In genomic region chr16:81553080-81553813, GRCh38 we compare ENCODE assay signal across 11 cellular contexts.
DNase-seq lines count a peak whose midpoint lies in the region; ATAC-seq, FAIRE-seq and TF ChIP-seq lines count a peak whose summit lies in the region.
"Had no signal": no experiment of that assay in that cellular context is flagged by ENCODE, and none has a peak within 500 bp of the region (broad histone marks: within the 10 kb centered on the region; RNA-seq: fewer than 3 reads in every experiment).

No MANE protein-coding gene starts in this region.

- no peak for TF ChIP-seq POLR2A in K562 (conservative IDR thresholded peaks at IDR 0.05)

- peaks cover 9% of the 10 kb centered on the region for H3K9me1 ChIP-seq in K562 (ENCODE audit: control insufficient read depth, insufficient read depth, low read length)

- H3K9ac ChIP-seq in K562 (ENCODE audit: insufficient read depth in 1 of 2, low read depth in 2 of 2, low read length in 2 of 2) = peak overlapping the region in 1 of 2 experiments; percentile 3; a peak in 1 of 4 replicates

- ATAC-seq in K562 = no peak
- no peak for ATAC-seq in psoas muscle
- ATAC-seq: stimulated activated memory B cell treated with anti-CD40 and anti-IgM and Interleukin-4, amounts not matched to agents 10 μg/mL and 1 μg/mL and 100 μg/mL, for 72 hours had no signal

- H3K27me3 ChIP-seq in K562 (ENCODE audit: control insufficient read depth in 2 of 2, insufficient read depth in 2 of 2, low read length in 2 of 2) = no peaks in the 10 kb centered on the region
- no peaks in the 10 kb centered on the region for H3K27me3 ChIP-seq in psoas muscle (ENCODE audit: insufficient read depth in 3 of 3, low read length in 2 of 3)

- no peak overlapping the region for H3K27ac ChIP-seq in K562 (ENCODE audit: extremely low read depth, low read depth, low read length)
- H3K27ac ChIP-seq in psoas muscle = peak overlapping the region; percentile 9

- H3K79me2 ChIP-seq in K562 (ENCODE audit: control insufficient read depth, insufficient read depth, low read length) = peaks cover 85% of the 10 kb centered on the region

- WGBS in K562 (ENCODE audit: insufficient coverage, low coverage, missing lambda C conversion rate) = 85% methylated on average over 22 of the region's 22 CpGs
- WGBS in psoas muscle, 3 donors = 42 to 51% (median 48%) methylated on average over 22 of the region's 22 CpGs

- H3K9me3 Mint-ChIP-seq in CD14-positive monocyte = no peaks in the 10 kb centered on the region
- H3K9me3 Mint-ChIP-seq: stimulated activated memory B cell treated with anti-CD40 and anti-IgM and Interleukin-4, amounts not matched to agents 10 μg/mL and 1 μg/mL and 100 μg/mL, for 72 hours had no signal

- H3K4me3 Mint-ChIP-seq in CD14-positive monocyte = no peak overlapping the region
- H3K4me3 Mint-ChIP-seq: stimulated activated memory B cell treated with anti-CD40 and anti-IgM and Interleukin-4, amounts not matched to agents 10 μg/mL and 1 μg/mL and 100 μg/mL, for 72 hours had no signal

- TF ChIP-seq EP300 in K562 (IDR thresholded peaks at IDR 0.05; ENCODE audit: low read length) = no peak

- DNase-seq in CD14-positive monocyte (ENCODE audit: low spot score) = no peak
- DNase-seq in K562 (ENCODE audit: extremely low read depth in 1 of 4, low spot score in 3 of 4) = no peak
- peak; percentile 66 for DNase-seq in hepatic stellate cell (ENCODE audit: low spot score)
- no peak for DNase-seq in psoas muscle
- no peak for DNase-seq in GM10248 (ENCODE audit: extremely low spot score)
- DNase-seq in NAMALWA (ENCODE audit: low spot score) = no peak
- DNase-seq in GM19239 (ENCODE audit: insufficient read length, low spot score) = no peak
- DNase-seq in NCI-H748 treated with DMSO at 0.1 percent for 48 hours (lab: John Stamatoyannopoulos, UW) = no peak
- DNase-seq: NCI-H524 treated with DMSO at 0.1 percent for 48 hours had no signal

- H3K27me3 Mint-ChIP-seq in CD14-positive monocyte (ENCODE audit: low read depth in 3 of 3) = no peaks in the 10 kb centered on the region
- H3K27me3 Mint-ChIP-seq: stimulated activated memory B cell treated with anti-CD40 and anti-IgM and Interleukin-4, amounts not matched to agents 10 μg/mL and 1 μg/mL and 100 μg/mL, for 72 hours had no signal

- no peak overlapping the region for H3K4me2 ChIP-seq in K562 (ENCODE audit: insufficient read depth, low read length)

- intact Hi-C loops in CD14-positive monocyte (cut with micrococcal nuclease) = no loop called here
- intact Hi-C loops in K562 (cut with micrococcal nuclease) = no loop called here
- intact Hi-C loops in psoas muscle (cut with DNase I) = no loop called here

- no peak for TF ChIP-seq RAD21 in K562 (CRISPR knock-in tag; conservative IDR thresholded peaks at IDR 0.05 in 1 of 2, IDR thresholded peaks at IDR 0.05 in 1 of 2)

- H3K4me3 ChIP-seq in K562 (no peak overlapping the region), psoas muscle (no peak overlapping the region)

- no peaks in the 10 kb centered on the region for H3K9me3 ChIP-seq in K562 (replicated peaks; ENCODE audit: control insufficient read depth, insufficient read depth, low read depth, low read length)
- no peaks in the 10 kb centered on the region for H3K9me3 ChIP-seq in psoas muscle

- peaks cover 37% of the 10 kb centered on the region; the same call in 1 of the 2 replicates for H4K20me1 ChIP-seq in K562 (replicated peaks; ENCODE audit: control insufficient read depth, insufficient read depth, low read length)

- H3K4me1 ChIP-seq in K562 (replicated peaks in 1 of 2; ENCODE audit: control insufficient read depth in 2 of 2, insufficient read depth in 2 of 2, low read length in 2 of 2) (peaks cover 19% of the 10 kb centered on the region in 2 experiments), psoas muscle (no peaks in the 10 kb centered on the region)

- in situ Hi-C loops in K562 (cut with MboI) = no loop called here

- CTCF ChIA-PET in K562 (lab: Yijun Ruan, JAX; ENCODE audit: low intra/inter-chr PET ratio) = no interaction called here
- CTCF ChIA-PET in GM10248 (lab: Yijun Ruan, JAX) = interaction anchor here (1.6 kb wide), 1 partner anchor 10 kb away, joined by 4 read pairs; no protein-coding TSS in a partner anchor

- no peak overlapping the region for H2AFZ ChIP-seq in K562 (ENCODE audit: low read depth, low read length)

- peak overlapping the region in 6 of 7 donors; percentile 60 to 93 (median 79) for H3K27ac Mint-ChIP-seq in CD14-positive monocyte

- TF ChIP-seq CTCF in CD14-positive monocyte (IDR thresholded peaks at IDR 0.05) = no peak
- TF ChIP-seq CTCF in K562 (IDR thresholded peaks at IDR 0.05 in 2 of 3, conservative IDR thresholded peaks at IDR 0.05 in 1 of 3; ENCODE audit: insufficient read depth in 2 of 3, low read depth in 1 of 3, low read length in 3 of 3) = no peak
- TF ChIP-seq CTCF in psoas muscle (IDR thresholded peaks at IDR 0.05) = no peak
- no peak for TF ChIP-seq CTCF in GM10248 (IDR thresholded peaks at IDR 0.05; ENCODE audit: control extremely low read depth, extremely low read depth, low read depth, missing control alignments)

- no peak for FAIRE-seq in K562 (lab: Jason Lieb, UNC)
- FAIRE-seq in GM19239 (lab: Jason Lieb, UNC) = no peak
- FAIRE-seq: colon had no signal

- peaks cover 56% of the 10 kb centered on the region for H3K4me1 Mint-ChIP-seq in CD14-positive monocyte

- H3K36me3 Mint-ChIP-seq in CD14-positive monocyte = peaks cover 18 to 21% of the 10 kb centered on the region in 2 donors

- POLR2A ChIA-PET in K562 (lab: Yijun Ruan, JAX) (interaction anchor here (0.6 kb wide), 1 partner anchor 128 kb away, joined by 3 read pairs; no protein-coding TSS in a partner anchor), GM10248 (lab: Yijun Ruan, JAX) (no interaction called here)

- H3K36me3 ChIP-seq in K562 (ENCODE audit: control insufficient read depth, insufficient read depth, low read length) (peaks cover 11% of the 10 kb centered on the region; the same call in 2 of the 3 replicates), psoas muscle (ENCODE audit: insufficient read depth in 1 of 2, low read depth in 1 of 2) (no peaks in the 10 kb centered on the region)

- BruUV-seq in K562 (replicated peaks; lab: Mats Ljungman, UMichigan) = no TSS peak

TF ChIP-seq in K562, 482 proteins besides CTCF, POLR2A, EP300 and RAD21:
- TF ChIP-seq FUS (optimal IDR thresholded peaks at IDR 0.05; ENCODE audit: low read depth, low read length) (no peak), USF1 (CRISPR knock-in tag; IDR thresholded peaks at IDR 0.05) (0 out of 2 replicates have a peak, but pooled peaks have one; percentile 10)
